1 cellular context compared by ENCODE assay signal in genomic region chr19:56120371-56121179, GRCh38.
A peak's percentile ranks its signal among the peaks of the same experiment; 100 is the strongest.
TF ChIP-seq lines count a peak whose summit lies in the region.

No MANE protein-coding gene starts in this region.

TF ChIP-seq in A549, 52 proteins besides CTCF, POLR2A, EP300 and RAD21 (continued from another document):
- peak; percentile 66; the same call in 1 of the 2 replicates for TF ChIP-seq HMGXB4 (CRISPR knock-in tag; IDR thresholded peaks at IDR 0.05; ENCODE audit: borderline replicate concordance)
- no peak for TF ChIP-seq ZSCAN20 (CRISPR knock-in tag; IDR thresholded peaks at IDR 0.05)
- no peak for TF ChIP-seq JUNB (IDR thresholded peaks at IDR 0.05)
- no peak for TF ChIP-seq RARB (CRISPR knock-in tag; IDR thresholded peaks at IDR 0.05)
- no peak for TF ChIP-seq RFX5 (IDR thresholded peaks at IDR 0.05)
- TF ChIP-seq EHF (CRISPR knock-in tag; IDR thresholded peaks at IDR 0.05): no peak
- no peak for TF ChIP-seq MAFK (IDR thresholded peaks at IDR 0.05; ENCODE audit: partially characterized antibody)
- no peak for TF ChIP-seq BHLHE40 (IDR thresholded peaks at IDR 0.05; ENCODE audit: low read depth, low read length)
- TF ChIP-seq CBX2 (IDR thresholded peaks at IDR 0.05; ENCODE audit: borderline replicate concordance, low read depth): no peak
- 0 out of 2 replicates have a peak, but pooled peaks have one; percentile 78 for TF ChIP-seq TP53 (CRISPR knock-in tag; IDR thresholded peaks at IDR 0.05)
- TF ChIP-seq HDAC2 (IDR thresholded peaks at IDR 0.05): no peak
- no peak for TF ChIP-seq ELK1 (IDR thresholded peaks at IDR 0.05; ENCODE audit: low read depth, low read length)
- no peak for TF ChIP-seq CBX8 (IDR thresholded peaks at IDR 0.05)
- no peak for TF ChIP-seq KDM1A (IDR thresholded peaks at IDR 0.05; ENCODE audit: low read depth)
- TF ChIP-seq, protein P1, sequence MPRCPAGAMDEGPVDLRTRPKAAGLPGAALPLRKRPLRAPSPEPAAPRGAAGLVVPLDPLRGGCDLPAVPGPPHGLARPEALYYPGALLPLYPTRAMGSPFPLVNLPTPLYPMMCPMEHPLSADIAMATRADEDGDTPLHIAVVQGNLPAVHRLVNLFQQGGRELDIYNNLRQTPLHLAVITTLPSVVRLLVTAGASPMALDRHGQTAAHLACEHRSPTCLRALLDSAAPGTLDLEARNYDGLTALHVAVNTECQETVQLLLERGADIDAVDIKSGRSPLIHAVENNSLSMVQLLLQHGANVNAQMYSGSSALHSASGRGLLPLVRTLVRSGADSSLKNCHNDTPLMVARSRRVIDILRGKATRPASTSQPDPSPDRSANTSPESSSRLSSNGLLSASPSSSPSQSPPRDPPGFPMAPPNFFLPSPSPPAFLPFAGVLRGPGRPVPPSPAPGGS (IDR thresholded peaks at IDR 0.05): peak; percentile 4; the same call in 1 of the 3 replicates
- TF ChIP-seq, protein P2, sequence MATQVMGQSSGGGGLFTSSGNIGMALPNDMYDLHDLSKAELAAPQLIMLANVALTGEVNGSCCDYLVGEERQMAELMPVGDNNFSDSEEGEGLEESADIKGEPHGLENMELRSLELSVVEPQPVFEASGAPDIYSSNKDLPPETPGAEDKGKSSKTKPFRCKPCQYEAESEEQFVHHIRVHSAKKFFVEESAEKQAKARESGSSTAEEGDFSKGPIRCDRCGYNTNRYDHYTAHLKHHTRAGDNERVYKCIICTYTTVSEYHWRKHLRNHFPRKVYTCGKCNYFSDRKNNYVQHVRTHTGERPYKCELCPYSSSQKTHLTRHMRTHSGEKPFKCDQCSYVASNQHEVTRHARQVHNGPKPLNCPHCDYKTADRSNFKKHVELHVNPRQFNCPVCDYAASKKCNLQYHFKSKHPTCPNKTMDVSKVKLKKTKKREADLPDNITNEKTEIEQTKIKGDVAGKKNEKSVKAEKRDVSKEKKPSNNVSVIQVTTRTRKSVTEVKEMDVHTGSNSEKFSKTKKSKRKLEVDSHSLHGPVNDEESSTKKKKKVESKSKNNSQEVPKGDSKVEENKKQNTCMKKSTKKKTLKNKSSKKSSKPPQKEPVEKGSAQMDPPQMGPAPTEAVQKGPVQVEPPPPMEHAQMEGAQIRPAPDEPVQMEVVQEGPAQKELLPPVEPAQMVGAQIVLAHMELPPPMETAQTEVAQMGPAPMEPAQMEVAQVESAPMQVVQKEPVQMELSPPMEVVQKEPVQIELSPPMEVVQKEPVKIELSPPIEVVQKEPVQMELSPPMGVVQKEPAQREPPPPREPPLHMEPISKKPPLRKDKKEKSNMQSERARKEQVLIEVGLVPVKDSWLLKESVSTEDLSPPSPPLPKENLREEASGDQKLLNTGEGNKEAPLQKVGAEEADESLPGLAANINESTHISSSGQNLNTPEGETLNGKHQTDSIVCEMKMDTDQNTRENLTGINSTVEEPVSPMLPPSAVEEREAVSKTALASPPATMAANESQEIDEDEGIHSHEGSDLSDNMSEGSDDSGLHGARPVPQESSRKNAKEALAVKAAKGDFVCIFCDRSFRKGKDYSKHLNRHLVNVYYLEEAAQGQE (IDR thresholded peaks at IDR 0.05): no peak
- no peak for TF ChIP-seq POLR2AphosphoS2 (conservative IDR thresholded peaks at IDR 0.05; ENCODE audit: low read length)
- no peak for TF ChIP-seq ZNF302 (CRISPR knock-in tag; IDR thresholded peaks at IDR 0.05)
- no peak for TF ChIP-seq KDM5A (IDR thresholded peaks at IDR 0.05)
- TF ChIP-seq ESRRA (IDR thresholded peaks at IDR 0.05; ENCODE audit: borderline replicate concordance, low read length): peak; percentile 61; the same call in 1 of the 2 replicates
- no peak for TF ChIP-seq ZC3H11A (IDR thresholded peaks at IDR 0.05)
- TF ChIP-seq PHF8 (IDR thresholded peaks at IDR 0.05; ENCODE audit: borderline replicate concordance, low read depth): peak; percentile 42; the same call in 1 of the 2 replicates
- peak; percentile 98 for TF ChIP-seq MAX (IDR thresholded peaks at IDR 0.05)
- TF ChIP-seq CHD2 (IDR thresholded peaks at IDR 0.05; ENCODE audit: low read length, partially characterized antibody): no peak
- TF ChIP-seq, protein P3, sequence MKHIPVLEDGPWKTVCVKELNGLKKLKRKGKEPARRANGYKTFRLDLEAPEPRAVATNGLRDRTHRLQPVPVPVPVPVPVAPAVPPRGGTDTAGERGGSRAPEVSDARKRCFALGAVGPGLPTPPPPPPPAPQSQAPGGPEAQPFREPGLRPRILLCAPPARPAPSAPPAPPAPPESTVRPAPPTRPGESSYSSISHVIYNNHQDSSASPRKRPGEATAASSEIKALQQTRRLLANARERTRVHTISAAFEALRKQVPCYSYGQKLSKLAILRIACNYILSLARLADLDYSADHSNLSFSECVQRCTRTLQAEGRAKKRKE (CRISPR knock-in tag; IDR thresholded peaks at IDR 0.05; ENCODE audit: low read depth): no peak
- no peak for TF ChIP-seq NR3C1 (IDR thresholded peaks at IDR 0.05)
- no peak for TF ChIP-seq MAZ (IDR thresholded peaks at IDR 0.05; ENCODE audit: borderline replicate concordance, low read depth, low read length)
- no peak for TF ChIP-seq HES2 (IDR thresholded peaks at IDR 0.05)
- no peak for TF ChIP-seq SMC3 (IDR thresholded peaks at IDR 0.05)
- TF ChIP-seq E2F6 (IDR thresholded peaks at IDR 0.05; ENCODE audit: borderline replicate concordance, low read depth): peak; percentile 67; the same call in 1 of the 2 replicates
- TF ChIP-seq, protein P4, sequence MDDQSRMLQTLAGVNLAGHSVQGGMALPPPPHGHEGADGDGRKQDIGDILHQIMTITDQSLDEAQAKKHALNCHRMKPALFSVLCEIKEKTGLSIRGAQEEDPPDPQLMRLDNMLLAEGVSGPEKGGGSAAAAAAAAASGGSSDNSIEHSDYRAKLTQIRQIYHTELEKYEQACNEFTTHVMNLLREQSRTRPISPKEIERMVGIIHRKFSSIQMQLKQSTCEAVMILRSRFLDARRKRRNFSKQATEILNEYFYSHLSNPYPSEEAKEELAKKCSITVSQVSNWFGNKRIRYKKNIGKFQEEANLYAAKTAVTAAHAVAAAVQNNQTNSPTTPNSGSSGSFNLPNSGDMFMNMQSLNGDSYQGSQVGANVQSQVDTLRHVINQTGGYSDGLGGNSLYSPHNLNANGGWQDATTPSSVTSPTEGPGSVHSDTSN (IDR thresholded peaks at IDR 0.05): 0 out of 2 replicates have a peak, but pooled peaks have one; percentile 59
- TF ChIP-seq, protein P5, sequence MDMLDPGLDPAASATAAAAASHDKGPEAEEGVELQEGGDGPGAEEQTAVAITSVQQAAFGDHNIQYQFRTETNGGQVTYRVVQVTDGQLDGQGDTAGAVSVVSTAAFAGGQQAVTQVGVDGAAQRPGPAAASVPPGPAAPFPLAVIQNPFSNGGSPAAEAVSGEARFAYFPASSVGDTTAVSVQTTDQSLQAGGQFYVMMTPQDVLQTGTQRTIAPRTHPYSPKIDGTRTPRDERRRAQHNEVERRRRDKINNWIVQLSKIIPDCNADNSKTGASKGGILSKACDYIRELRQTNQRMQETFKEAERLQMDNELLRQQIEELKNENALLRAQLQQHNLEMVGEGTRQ (IDR thresholded peaks at IDR 0.05): no peak
- no peak for TF ChIP-seq HOXB5 (CRISPR knock-in tag; IDR thresholded peaks at IDR 0.05)
- TF ChIP-seq FOXS1 (CRISPR knock-in tag; IDR thresholded peaks at IDR 0.05): no peak
- TF ChIP-seq TFCP2L1 (CRISPR knock-in tag; IDR thresholded peaks at IDR 0.05): no peak
- no peak for TF ChIP-seq RNF2 (IDR thresholded peaks at IDR 0.05; ENCODE audit: borderline replicate concordance, low read depth)
- TF ChIP-seq SREBF2 (IDR thresholded peaks at IDR 0.05): no peak
- no peak for TF ChIP-seq HOXB13 (CRISPR knock-in tag; IDR thresholded peaks at IDR 0.05; ENCODE audit: low read depth)
- TF ChIP-seq MYC (IDR thresholded peaks at IDR 0.05; ENCODE audit: borderline replicate concordance, low read length): peak; percentile 96
- TF ChIP-seq ZFP36 (IDR thresholded peaks at IDR 0.05; ENCODE audit: borderline replicate concordance, partially characterized antibody): no peak
- TF ChIP-seq RCOR1 (IDR thresholded peaks at IDR 0.05; ENCODE audit: low read depth, low read length): no peak
- TF ChIP-seq CEBPB (IDR thresholded peaks at IDR 0.05): no peak
- no peak for TF ChIP-seq FOSB (CRISPR knock-in tag; IDR thresholded peaks at IDR 0.05)
- TF ChIP-seq EHMT2 (IDR thresholded peaks at IDR 0.05; ENCODE audit: low read depth): no peak
- no peak for TF ChIP-seq NFE2L2 (conservative IDR thresholded peaks at IDR 0.05; ENCODE audit: low read length)
